ENCODE assay signal across 14 cellular contexts in genomic region chr16:57276596-57276995, GRCh38. TPM values are rescaled to one million over a fixed set of nuclear protein-coding genes. Genes with fewer than 3 reads are reported as not detected.
DNase-seq lines count a peak whose midpoint lies in the region; ATAC-seq, FAIRE-seq and TF ChIP-seq lines count a peak whose summit lies in the region.
"Had no signal": no experiment of that assay in that cellular context is flagged by ENCODE, and none has a peak within 500 bp of the region (broad histone marks: within the 10 kb centered on the region; RNA-seq: fewer than 3 reads in every experiment).

No MANE protein-coding gene starts in this region.

- CTCF ChIA-PET in A549 (lab: Yijun Ruan, JAX): interaction anchor here (1.6 to 2.5 kb wide), 2 partner anchors 23 to 146 kb away, joined by 3 to 13 read pairs; no protein-coding TSS in a partner anchor

- TF ChIP-seq RAD21 in A549 (conservative IDR thresholded peaks at IDR 0.05 in 1 of 2, IDR thresholded peaks at IDR 0.05 in 1 of 2): no peak

- no peak overlapping the region for H3K4me3 ChIP-seq in A549

- no peak for TF ChIP-seq EP300 in A549 (IDR thresholded peaks at IDR 0.05)

- ATAC-seq in A549 (no peak), left lobe of liver (peak; percentile 34)

- peak overlapping the region; percentile 41; the same call in 1 of the 3 replicates for H3K4me2 ChIP-seq in A549

- no peaks in the 10 kb centered on the region for H3K9me3 ChIP-seq in A549

- POLR2A ChIA-PET in A549 (lab: Yijun Ruan, JAX): no interaction called here

- peaks cover 28% of the 10 kb centered on the region for H3K4me1 ChIP-seq in A549

- DNase-seq in A549 (ENCODE audit: low read depth in 1 of 2, low spot score in 1 of 2): no peak
- DNase-seq in KBM-7: peak; percentile 38
- no peak for DNase-seq in left lobe of liver (ENCODE audit: low spot score)
- no peak for DNase-seq in ACHN
- no peak for DNase-seq in NCI-H2107 treated with DMSO at 0.1 percent for 48 hours (lab: John Stamatoyannopoulos, UW; ENCODE audit: unreplicated experiment)
- no peak for DNase-seq in stimulated activated naive CD4-positive, alpha-beta T cell treated with Interleukin-2 at 50 U/mL for 16 hours (lab: John Stamatoyannopoulos, UW)
- DNase-seq in HT-29 (ENCODE audit: low spot score): no peak
- DNase-seq: activated CD8-positive, alpha-beta memory T cell treated with anti-CD3 and anti-CD28 coated beads, Interleukin-2, amount 50 U/mL, for 4 hours; AML-193; naive B cell; NCI-H1694; NK-92 treated with Interleukin-12 subunit alpha and Interleukin-12 subunit beta, amount 100 ng/mL, for 24 hours; T-helper 9 cell had no signal

- FAIRE-seq in A549 (lab: Jason Lieb, UNC): no peak

- H3K27ac ChIP-seq in A549: no peak overlapping the region
- H3K27ac ChIP-seq in cingulate gyrus (ENCODE audit: low read depth, low read length): peak overlapping the region; percentile 91

- no peak for TF ChIP-seq POLR2A in A549 (IDR thresholded peaks at IDR 0.05; ENCODE audit: low read length)

- in situ Hi-C loops in KBM-7 (cut with MboI; ENCODE audit: low pct_unique_long_range_greater_than_20kb, low sequenced_read_pairs): no loop called here
- in situ Hi-C loops in ACHN (cut with HindIII; ENCODE audit: low pct_ligation_motif_present, low pct_unique_long_range_greater_than_20kb, low sequenced_read_pairs): no loop called here

- 69% methylated on average over 5 of the region's 5 CpGs for whole genome bisulfite sequencing in A549 (ENCODE audit: missing lambda C conversion rate)

- TF ChIP-seq CTCF in A549 (IDR thresholded peaks at IDR 0.05): no peak

TF ChIP-seq in A549, 52 proteins besides CTCF, POLR2A, EP300 and RAD21:
- TF ChIP-seq ZNF302 (CRISPR knock-in tag; IDR thresholded peaks at IDR 0.05) (no peak), TP53 (CRISPR knock-in tag; IDR thresholded peaks at IDR 0.05) (no peak), POLR2AphosphoS2 (conservative IDR thresholded peaks at IDR 0.05; ENCODE audit: low read length) (no peak), CEBPB (IDR thresholded peaks at IDR 0.05) (no peak), ZFP36 (IDR thresholded peaks at IDR 0.05; ENCODE audit: borderline replicate concordance, partially characterized antibody) (no peak), SMC3 (IDR thresholded peaks at IDR 0.05) (no peak), ZSCAN20 (CRISPR knock-in tag; IDR thresholded peaks at IDR 0.05) (no peak), RCOR1 (IDR thresholded peaks at IDR 0.05; ENCODE audit: low read depth, low read length) (no peak), MAZ (IDR thresholded peaks at IDR 0.05; ENCODE audit: borderline replicate concordance, low read depth, low read length) (no peak), BHLHE40 (IDR thresholded peaks at IDR 0.05; ENCODE audit: low read depth, low read length) (no peak), NFE2L2 (conservative IDR thresholded peaks at IDR 0.05; ENCODE audit: low read length) (no peak), GATA3 (IDR thresholded peaks at IDR 0.05; ENCODE audit: borderline replicate concordance) (no peak), HEYL (CRISPR knock-in tag; IDR thresholded peaks at IDR 0.05) (no peak), CBX2 (IDR thresholded peaks at IDR 0.05; ENCODE audit: borderline replicate concordance, low read depth) (no peak), ESRRA (IDR thresholded peaks at IDR 0.05; ENCODE audit: borderline replicate concordance, low read length) (no peak), EHF (CRISPR knock-in tag; IDR thresholded peaks at IDR 0.05) (no peak), CHD2 (IDR thresholded peaks at IDR 0.05; ENCODE audit: low read length, partially characterized antibody) (no peak)
- TF ChIP-seq, protein P1, sequence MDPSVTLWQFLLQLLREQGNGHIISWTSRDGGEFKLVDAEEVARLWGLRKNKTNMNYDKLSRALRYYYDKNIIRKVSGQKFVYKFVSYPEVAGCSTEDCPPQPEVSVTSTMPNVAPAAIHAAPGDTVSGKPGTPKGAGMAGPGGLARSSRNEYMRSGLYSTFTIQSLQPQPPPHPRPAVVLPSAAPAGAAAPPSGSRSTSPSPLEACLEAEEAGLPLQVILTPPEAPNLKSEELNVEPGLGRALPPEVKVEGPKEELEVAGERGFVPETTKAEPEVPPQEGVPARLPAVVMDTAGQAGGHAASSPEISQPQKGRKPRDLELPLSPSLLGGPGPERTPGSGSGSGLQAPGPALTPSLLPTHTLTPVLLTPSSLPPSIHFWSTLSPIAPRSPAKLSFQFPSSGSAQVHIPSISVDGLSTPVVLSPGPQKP (IDR thresholded peaks at IDR 0.05; ENCODE audit: low read depth, low read length): no peak
- TF ChIP-seq, protein P2, sequence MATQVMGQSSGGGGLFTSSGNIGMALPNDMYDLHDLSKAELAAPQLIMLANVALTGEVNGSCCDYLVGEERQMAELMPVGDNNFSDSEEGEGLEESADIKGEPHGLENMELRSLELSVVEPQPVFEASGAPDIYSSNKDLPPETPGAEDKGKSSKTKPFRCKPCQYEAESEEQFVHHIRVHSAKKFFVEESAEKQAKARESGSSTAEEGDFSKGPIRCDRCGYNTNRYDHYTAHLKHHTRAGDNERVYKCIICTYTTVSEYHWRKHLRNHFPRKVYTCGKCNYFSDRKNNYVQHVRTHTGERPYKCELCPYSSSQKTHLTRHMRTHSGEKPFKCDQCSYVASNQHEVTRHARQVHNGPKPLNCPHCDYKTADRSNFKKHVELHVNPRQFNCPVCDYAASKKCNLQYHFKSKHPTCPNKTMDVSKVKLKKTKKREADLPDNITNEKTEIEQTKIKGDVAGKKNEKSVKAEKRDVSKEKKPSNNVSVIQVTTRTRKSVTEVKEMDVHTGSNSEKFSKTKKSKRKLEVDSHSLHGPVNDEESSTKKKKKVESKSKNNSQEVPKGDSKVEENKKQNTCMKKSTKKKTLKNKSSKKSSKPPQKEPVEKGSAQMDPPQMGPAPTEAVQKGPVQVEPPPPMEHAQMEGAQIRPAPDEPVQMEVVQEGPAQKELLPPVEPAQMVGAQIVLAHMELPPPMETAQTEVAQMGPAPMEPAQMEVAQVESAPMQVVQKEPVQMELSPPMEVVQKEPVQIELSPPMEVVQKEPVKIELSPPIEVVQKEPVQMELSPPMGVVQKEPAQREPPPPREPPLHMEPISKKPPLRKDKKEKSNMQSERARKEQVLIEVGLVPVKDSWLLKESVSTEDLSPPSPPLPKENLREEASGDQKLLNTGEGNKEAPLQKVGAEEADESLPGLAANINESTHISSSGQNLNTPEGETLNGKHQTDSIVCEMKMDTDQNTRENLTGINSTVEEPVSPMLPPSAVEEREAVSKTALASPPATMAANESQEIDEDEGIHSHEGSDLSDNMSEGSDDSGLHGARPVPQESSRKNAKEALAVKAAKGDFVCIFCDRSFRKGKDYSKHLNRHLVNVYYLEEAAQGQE (IDR thresholded peaks at IDR 0.05): no peak
TF ChIP-seq in A549: peak in this region for 0.

RNA-seq across cellular contexts. Expression of gene PLLP, which starts 7.9 kb away (rescaled TPM):
- polyA plus RNA-seq in A549 (2011; rRNA removed) (3.3 and 3.7 TPM in 2 replicates), A549 (2017; fragmentation: RNase III; extraction: RNeasy Plus Mini Kit Qiagen cat#74134 plus additional on column Dnase treatment) (1.5 to 1.9 TPM (median 1.8 TPM) in 3 replicates)
- 3.3 and 4.2 TPM in 2 replicates for polyA plus RNA-seq in A549 (2012; cell fraction: cytosol; rRNA removed)
- 3.0 and 3.1 TPM in 2 replicates for polyA plus RNA-seq in A549 (2012; cell fraction: nucleus; rRNA removed)
- polyA minus RNA-seq in A549 (2011; rRNA and poly(A)+ RNA removed): 5.1 and 8.3 TPM in 2 replicates
- total RNA-seq in left lobe of liver: 7.5 TPM
- 0.13 and 0.16 TPM in 2 replicates for total RNA-seq in HT-29 (2014; rRNA removed; shearing (Covaris generic))

RNA-seq across cellular contexts. Expression of gene ARL2BP, which starts 31.5 kb away (rescaled TPM):
- 117 and 126 TPM in 2 replicates for polyA plus RNA-seq in A549 (2011; rRNA removed)
- polyA plus RNA-seq in A549 (2012; cell fraction: cytosol; rRNA removed): 49.9 and 58.2 TPM in 2 replicates
- polyA plus RNA-seq in A549 (2012; cell fraction: nucleus; rRNA removed): 20.2 and 31.0 TPM in 2 replicates
- polyA plus RNA-seq in A549 (2017; fragmentation: RNase III; extraction: RNeasy Plus Mini Kit Qiagen cat#74134 plus additional on column Dnase treatment): 64.0 to 68.7 TPM (median 67.0 TPM) in 3 replicates
- 48.8 and 54.9 TPM in 2 replicates for polyA minus RNA-seq in A549 (2011; rRNA and poly(A)+ RNA removed)
- total RNA-seq in left lobe of liver: 17.1 TPM
- 6.8 and 10.5 TPM in 2 replicates for total RNA-seq in HT-29 (2014; rRNA removed; shearing (Covaris generic))
